Comparison of ENCODE assay signal across 17 cellular contexts in the genomic region with DNA sequence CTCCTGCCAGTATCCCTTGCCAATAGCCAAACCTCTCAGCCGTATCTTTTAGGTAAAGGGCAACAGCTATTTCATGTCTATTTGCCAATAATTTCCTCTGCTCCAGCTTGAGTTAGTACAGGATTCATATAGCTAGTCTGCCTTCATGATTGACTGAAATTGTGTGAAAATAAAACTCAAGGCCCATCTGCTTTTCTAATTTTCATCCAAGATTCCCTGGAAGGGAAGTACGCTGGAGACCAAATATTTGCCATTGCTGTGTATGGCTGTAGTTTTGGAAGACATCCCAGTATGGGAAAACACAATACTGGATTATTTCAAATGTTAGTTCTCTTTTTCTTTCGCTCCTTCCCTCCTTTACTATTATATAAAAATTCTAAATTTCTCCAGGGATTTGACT.
DNase-seq lines count a peak whose midpoint lies in the region; ATAC-seq and TF ChIP-seq lines count a peak whose summit lies in the region.
"Had no signal": no experiment of that assay in that cellular context is flagged by ENCODE, and none has a peak within 500 bp of the region (broad histone marks: within the 10 kb centered on the region; RNA-seq: fewer than 3 reads in every experiment).

No MANE protein-coding gene starts in this region.

- H3K27me3 ChIP-seq in OCI-LY1 (ENCODE audit: insufficient read depth, low read length) = no peaks in the 10 kb centered on the region
- H3K27me3 ChIP-seq: BLaER1 had no signal

- H3K4me1 ChIP-seq in OCI-LY1 (ENCODE audit: insufficient read depth, low read length, severe bottlenecking) = peaks cover 30% of the 10 kb centered on the region
- H3K4me1 ChIP-seq: BLaER1 had no signal

- no peaks in the 10 kb centered on the region for H3K79me2 ChIP-seq in OCI-LY1 (ENCODE audit: insufficient read depth, low read length)

- H3F3A ChIP-seq in OCI-LY1 (ENCODE audit: insufficient read depth, low read length) = no peaks in the 10 kb centered on the region

- H3K27ac ChIP-seq in OCI-LY1 (ENCODE audit: low read depth, low read length, poor library complexity, severe bottlenecking) = no peak overlapping the region
- H3K27ac ChIP-seq: BLaER1 had no signal

- ATAC-seq in GM19455 (IDR thresholded peaks at IDR 0.05; ENCODE audit: unreplicated experiment) (no peak), GM18858 (IDR thresholded peaks at IDR 0.05; ENCODE audit: unreplicated experiment) (no peak)
- ATAC-seq: GM23338, K562 had no signal

- no peak overlapping the region for H3K4me3 ChIP-seq in OCI-LY1 (ENCODE audit: low read depth, low read length, poor library complexity, severe bottlenecking)
- H3K4me3 ChIP-seq: BLaER1, GM23338, K562 had no signal

- no peaks in the 10 kb centered on the region for H3K36me3 ChIP-seq in OCI-LY1 (ENCODE audit: insufficient read depth, low read length)
- H3K36me3 ChIP-seq: BLaER1 had no signal

- no peak overlapping the region for H3K9ac ChIP-seq in OCI-LY1 (ENCODE audit: low read length)
- H3K9ac ChIP-seq: BLaER1 had no signal

- no peaks in the 10 kb centered on the region for H3K9me2 ChIP-seq in OCI-LY1 (ENCODE audit: low read depth, low read length)

- no peak for TF ChIP-seq CTCF in OCI-LY1 (IDR thresholded peaks at IDR 0.05; ENCODE audit: low read length)

- peak; percentile 74 for DNase-seq in NCI-H1092 treated with DMSO at 0.1 percent for 48 hours (lab: John Stamatoyannopoulos, UW)
- DNase-seq in NCI-H1092 (lab: John Stamatoyannopoulos, UW) = no peak
- peak; percentile 85 to 94 for DNase-seq in NCI-H446 (lab: John Stamatoyannopoulos, UW)
- DNase-seq in DMS53 treated with DMSO at 0.1 percent for 48 hours (lab: John Stamatoyannopoulos, UW; ENCODE audit: unreplicated experiment) = no peak
- DNase-seq: 8988T, AML-193, Calu3, DMS153, DND-41, GF-D8, H7 had no signal

- peaks cover 2% of the 10 kb centered on the region; the same call in 1 of the 2 replicates for H3K9me3 ChIP-seq in OCI-LY1 (ENCODE audit: low read length)
- H3K9me3 ChIP-seq: BLaER1 had no signal

- H2AFZ ChIP-seq in OCI-LY1 (ENCODE audit: low read length) = peak overlapping the region; percentile 77; the same call in 1 of the 2 replicates
- H2AFZ ChIP-seq: GM23338 had no signal

- no peaks in the 10 kb centered on the region for H4K20me1 ChIP-seq in OCI-LY1 (ENCODE audit: insufficient read depth, low read length)
- H4K20me1 ChIP-seq: BLaER1 had no signal

- H3K4me2 ChIP-seq in OCI-LY1 (ENCODE audit: low read length) = no peak overlapping the region
- H3K4me2 ChIP-seq: BLaER1, GM23338 had no signal

Comparison
In these comparisons a context has a peak if more than half of its experiments do, and no peak if none do; other contexts are left out.
1. DNase-seq: peak in NCI-H1092 treated with DMSO at 0.1 percent for 48 hours (single experiment) and NCI-H446 (2 of 2); none in NCI-H1092 (single experiment) and DMS53 treated with DMSO at 0.1 percent for 48 hours (single experiment).